ENCODE assay signal across 23 cellular contexts in the genomic region with DNA sequence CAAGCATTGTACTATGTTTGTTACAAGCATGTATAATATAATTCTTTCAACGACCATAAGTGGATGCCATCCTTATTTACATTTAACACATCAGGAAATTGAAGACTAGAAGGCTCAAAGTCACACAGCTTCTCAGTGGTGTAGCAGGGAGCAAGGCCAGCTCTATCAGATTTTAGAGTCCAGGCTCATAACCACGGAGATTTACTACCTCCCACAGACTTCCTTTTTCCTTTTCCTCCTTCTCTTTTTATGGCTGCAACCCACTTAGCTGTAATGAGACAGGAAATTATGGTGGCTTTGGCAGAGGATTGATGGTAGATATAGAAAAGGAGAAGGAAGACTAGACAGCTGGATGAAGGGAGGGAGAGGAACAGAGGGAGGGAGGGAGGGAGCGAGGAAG. TPM values are rescaled to one million over a fixed set of nuclear protein-coding genes. Genes with fewer than 3 reads are reported as not detected.
A peak's percentile ranks its signal among the peaks of the same experiment; 100 is the strongest.
DNase-seq lines count a peak whose midpoint lies in the region; ATAC-seq and TF ChIP-seq lines count a peak whose summit lies in the region.
"Had no signal": no experiment of that assay in that cellular context is flagged by ENCODE, and none has a peak within 500 bp of the region (broad histone marks: within the 10 kb centered on the region; RNA-seq: fewer than 3 reads in every experiment).

No MANE protein-coding gene starts in this region.

- CTCF ChIA-PET in activated naive CD4-positive, alpha-beta T cell treated with anti-CD3 and anti-CD28 coated beads, Interleukin-2, amount 10 ng/mL, durations not matched to agents 7 days and 5 days (lab: Charles Lee) = interaction anchor here (0.6 to 2.7 kb wide), 4 partner anchors 14 to 406 kb away, joined by 3 to 14 read pairs (median 4); no protein-coding TSS in a partner anchor
- CTCF ChIA-PET in activated CD8-positive, alpha-beta T cell treated with anti-CD3 and anti-CD28 coated beads, Interleukin-2, amount 10 ng/mL, durations not matched to agents 7 days and 5 days (lab: Charles Lee) = interaction anchor here (0.9 to 2.8 kb wide), 5 partner anchors 14 to 414 kb away, joined by 3 to 13 read pairs (median 4); no protein-coding TSS in a partner anchor
- CTCF ChIA-PET in MCF 10A (lab: Yijun Ruan, JAX) = interaction anchor here (0.6 to 1.9 kb wide), 3 partner anchors 10 to 243 kb away, joined by 3 to 11 read pairs (median 3); no protein-coding TSS in a partner anchor

- no peak for DNase-seq in activated naive CD4-positive, alpha-beta T cell treated with anti-CD3 and anti-CD28 coated beads, Interleukin-2, amount 10 ng/mL, durations not matched to agents 7 days and 5 days
- no peak for DNase-seq in activated naive CD4-positive, alpha-beta T cell treated with anti-CD3 and anti-CD28 coated beads, Interleukin-2, amount 50 U/mL, for 16 hours
- peak; percentile 96 for DNase-seq in NOMO-1 treated with dmso at 0.1 percent for 144 hours (lab: John Stamatoyannopoulos, UW; ENCODE audit: unreplicated experiment)
- DNase-seq in activated CD8-positive, alpha-beta T cell treated with anti-CD3 and anti-CD28 coated beads, Interleukin-2, amount 10 ng/mL, durations not matched to agents 7 days and 5 days = no peak
- DNase-seq in MCF 10A (ENCODE audit: unreplicated experiment) = no peak
- no peak for DNase-seq in kidney glomerular epithelial cell (lab: John Stamatoyannopoulos, UW)
- DNase-seq in esophagus squamous epithelium (lab: John Stamatoyannopoulos, UW) = no peak
- DNase-seq: CD4-positive, CD25-positive, alpha-beta regulatory T cell; DMS79; foreskin fibroblast; GM23248; kidney; NCI-H1092; NCI-H2081; NCI-H524; retina; stimulated activated CD4-positive, alpha-beta T cell treated with anti-CD3 and anti-CD28 coated beads, Interleukin-12 subunit alpha, Interleukin-12 subunit beta, amount 100 ng/mL, for 4 hours; testis had no signal

- no TSS peak for BruUV-seq in MCF 10A (replicated peaks; lab: Mats Ljungman, UMichigan)

- H3K4me3 ChIP-seq in esophagus squamous epithelium = no peak overlapping the region
- H3K4me3 ChIP-seq: coronary artery, GM23248, testis had no signal

- 32 to 45% methylated on average over 3 of the region's 3 CpGs for WGBS in esophagus squamous epithelium, 2 donors

- POLR2A ChIA-PET in activated CD8-positive, alpha-beta T cell treated with anti-CD3 and anti-CD28 coated beads, Interleukin-2, amount 10 ng/mL, durations not matched to agents 7 days and 5 days (lab: Charles Lee) = interaction anchor here (1.3 kb wide), 1 partner anchor 14 kb away, joined by 3 read pairs; no protein-coding TSS in a partner anchor
- POLR2A ChIA-PET in MCF 10A (lab: Yijun Ruan, JAX) = interaction anchor here (1.0 kb wide), 1 partner anchor 15 kb away, joined by 3 read pairs; no protein-coding TSS in a partner anchor

- H3K9me3 ChIP-seq in esophagus squamous epithelium = no peaks in the 10 kb centered on the region
- H3K9me3 ChIP-seq: testis had no signal

- no peak for TF ChIP-seq CTCF in MCF 10A (IDR thresholded peaks at IDR 0.05; ENCODE audit: unreplicated experiment)
- TF ChIP-seq CTCF in esophagus squamous epithelium (IDR thresholded peaks at IDR 0.05) = no peak

- H3K9me3 Mint-ChIP-seq in activated naive CD4-positive, alpha-beta T cell treated with anti-CD3 and anti-CD28 coated beads, Interleukin-2, amount 10 ng/mL, durations not matched to agents 7 days and 5 days = peaks cover 12% of the 10 kb centered on the region
- H3K9me3 Mint-ChIP-seq in activated CD8-positive, alpha-beta T cell treated with anti-CD3 and anti-CD28 coated beads, Interleukin-2, amount 10 ng/mL, durations not matched to agents 7 days and 5 days (ENCODE audit: insufficient read depth) = peaks cover 9% of the 10 kb centered on the region
- H3K9me3 Mint-ChIP-seq in MCF 10A (ENCODE audit: unreplicated experiment) = no peaks in the 10 kb centered on the region

- no peaks in the 10 kb centered on the region for H3K27me3 Mint-ChIP-seq in activated naive CD4-positive, alpha-beta T cell treated with anti-CD3 and anti-CD28 coated beads, Interleukin-2, amount 10 ng/mL, durations not matched to agents 7 days and 5 days
- no peaks in the 10 kb centered on the region for H3K27me3 Mint-ChIP-seq in activated CD8-positive, alpha-beta T cell treated with anti-CD3 and anti-CD28 coated beads, Interleukin-2, amount 10 ng/mL, durations not matched to agents 7 days and 5 days (ENCODE audit: low read depth)
- H3K27me3 Mint-ChIP-seq in MCF 10A (ENCODE audit: insufficient read depth, unreplicated experiment) = no peaks in the 10 kb centered on the region
- H3K27me3 Mint-ChIP-seq: activated naive CD4-positive, alpha-beta T cell treated with anti-CD3 and anti-CD28 coated beads, Interleukin-2, amount 50 U/mL, for 24 hours had no signal

- peak overlapping the region; percentile 29 for H3K27ac Mint-ChIP-seq in activated naive CD4-positive, alpha-beta T cell treated with anti-CD3 and anti-CD28 coated beads, Interleukin-2, amount 10 ng/mL, durations not matched to agents 7 days and 5 days
- peak overlapping the region; percentile 10 for H3K27ac Mint-ChIP-seq in activated CD8-positive, alpha-beta T cell treated with anti-CD3 and anti-CD28 coated beads, Interleukin-2, amount 10 ng/mL, durations not matched to agents 7 days and 5 days
- H3K27ac Mint-ChIP-seq in MCF 10A (ENCODE audit: low read depth, unreplicated experiment) = no peak overlapping the region
- H3K27ac Mint-ChIP-seq: CD4-positive, CD25-positive, alpha-beta regulatory T cell had no signal

- ATAC-seq in activated CD8-positive, alpha-beta T cell treated with anti-CD3 and anti-CD28 coated beads, Interleukin-2, amount 10 ng/mL, durations not matched to agents 7 days and 5 days = peak; percentile 42
- ATAC-seq in GM21786 (IDR thresholded peaks at IDR 0.05; ENCODE audit: unreplicated experiment) = no peak
- ATAC-seq: SK-N-SH treated with all-trans-retinoic acid at 6 μM for 48 hours had no signal

- no peaks in the 10 kb centered on the region for H3K4me1 ChIP-seq in esophagus squamous epithelium
- H3K4me1 ChIP-seq: testis had no signal

- H3K36me3 Mint-ChIP-seq in activated naive CD4-positive, alpha-beta T cell treated with anti-CD3 and anti-CD28 coated beads, Interleukin-2, amount 10 ng/mL, durations not matched to agents 7 days and 5 days = peaks cover 31% of the 10 kb centered on the region
- peaks cover 54% of the 10 kb centered on the region for H3K36me3 Mint-ChIP-seq in activated CD8-positive, alpha-beta T cell treated with anti-CD3 and anti-CD28 coated beads, Interleukin-2, amount 10 ng/mL, durations not matched to agents 7 days and 5 days (ENCODE audit: low read depth)
- H3K36me3 Mint-ChIP-seq in MCF 10A (ENCODE audit: insufficient read depth, unreplicated experiment) = peaks cover 6% of the 10 kb centered on the region

- peaks cover 37% of the 10 kb centered on the region for H3K4me1 Mint-ChIP-seq in activated naive CD4-positive, alpha-beta T cell treated with anti-CD3 and anti-CD28 coated beads, Interleukin-2, amount 10 ng/mL, durations not matched to agents 7 days and 5 days
- H3K4me1 Mint-ChIP-seq in activated CD8-positive, alpha-beta T cell treated with anti-CD3 and anti-CD28 coated beads, Interleukin-2, amount 10 ng/mL, durations not matched to agents 7 days and 5 days (ENCODE audit: low read depth) = peaks cover 32% of the 10 kb centered on the region
- no peaks in the 10 kb centered on the region for H3K4me1 Mint-ChIP-seq in MCF 10A (ENCODE audit: insufficient read depth, unreplicated experiment)
- H3K4me1 Mint-ChIP-seq: neural crest cell had no signal

- TF ChIP-seq POLR2A in esophagus squamous epithelium (IDR thresholded peaks at IDR 0.05) = no peak

- no peak overlapping the region for H3K27ac ChIP-seq in esophagus squamous epithelium
- H3K27ac ChIP-seq: coronary artery, GM23248, testis had no signal

- H3K36me3 ChIP-seq in esophagus squamous epithelium = no peaks in the 10 kb centered on the region

- no peaks in the 10 kb centered on the region for H3K27me3 ChIP-seq in esophagus squamous epithelium
- H3K27me3 ChIP-seq: testis had no signal

- intact Hi-C loops in MCF 10A (cut with micrococcal nuclease) (no loop called here), esophagus squamous epithelium (cut with DNase I) (no loop called here)

- H3K4me3 Mint-ChIP-seq in activated naive CD4-positive, alpha-beta T cell treated with anti-CD3 and anti-CD28 coated beads, Interleukin-2, amount 10 ng/mL, durations not matched to agents 7 days and 5 days = no peak overlapping the region
- H3K4me3 Mint-ChIP-seq in activated CD8-positive, alpha-beta T cell treated with anti-CD3 and anti-CD28 coated beads, Interleukin-2, amount 10 ng/mL, durations not matched to agents 7 days and 5 days = no peak overlapping the region
- H3K4me3 Mint-ChIP-seq in MCF 10A (ENCODE audit: unreplicated experiment) = no peak overlapping the region
- H3K4me3 Mint-ChIP-seq: activated naive CD4-positive, alpha-beta T cell treated with anti-CD3 and anti-CD28 coated beads, Interleukin-2, amount 50 U/mL, for 24 hours; CD4-positive, CD25-positive, alpha-beta regulatory T cell; neural crest cell had no signal

RNA-seq across cellular contexts. Expression of a gene that starts 47.4 kb away (rescaled TPM):
- 1 to 10 TPM; 5.1 to 6.4 TPM for total RNA-seq in activated CD8-positive, alpha-beta T cell treated with anti-CD3 and anti-CD28 coated beads, Interleukin-2, amount 10 ng/mL, durations not matched to agents 7 days and 5 days
- total RNA-seq in MCF 10A (2022) (5.3 and 5.6 TPM in 2 replicates), esophagus squamous epithelium (1 to 10 TPM; 1.2 to 6.1 (median 3.0) TPM)
